Comparison of ENCODE assay signal across 8 cellular contexts in the genomic region with DNA sequence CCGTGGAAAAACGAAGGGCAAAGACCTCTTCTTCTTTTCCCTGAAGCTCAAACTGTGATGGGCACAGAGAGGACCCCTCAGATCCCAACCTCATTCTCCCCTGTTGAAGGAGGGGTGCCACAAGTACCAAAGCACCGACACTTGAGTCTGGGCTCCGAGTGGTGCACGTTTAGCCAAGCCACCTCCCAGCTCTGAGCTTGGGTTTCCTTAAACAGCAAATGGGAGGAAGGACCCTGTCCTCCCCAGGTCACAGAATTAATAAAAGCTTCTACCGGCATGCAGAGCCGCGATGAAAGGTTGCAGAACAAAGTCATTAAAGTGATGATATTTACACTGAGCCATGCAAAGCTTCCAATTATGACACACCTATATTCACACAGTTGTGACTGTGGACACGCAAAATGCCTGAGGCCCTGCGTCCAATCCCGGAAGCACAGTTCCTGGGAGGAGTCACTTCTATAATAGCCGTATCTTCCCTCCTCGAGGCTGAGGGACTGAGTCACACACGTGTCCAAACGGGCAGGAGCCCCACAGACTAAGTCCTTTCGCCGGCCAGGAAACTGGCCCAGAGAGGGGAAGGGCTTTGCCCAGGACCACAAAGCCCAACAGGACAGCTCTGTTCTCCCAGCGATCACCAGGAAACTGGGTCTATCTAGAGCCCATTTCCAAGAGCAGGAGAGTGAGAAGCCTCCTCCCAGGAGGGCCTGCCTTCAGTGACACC. TPM values are rescaled to one million over a fixed set of nuclear protein-coding genes. Genes with fewer than 3 reads are reported as not detected.
A peak's percentile ranks its signal among the peaks of the same experiment; 100 is the strongest.
DNase-seq lines count a peak whose midpoint lies in the region; ATAC-seq and TF ChIP-seq lines count a peak whose summit lies in the region.

No MANE protein-coding gene starts in this region.

- H3K36me3 ChIP-seq in duodenal mucosa (ENCODE audit: control insufficient read depth in 1 of 2, insufficient read depth in 2 of 2, low read length in 2 of 2) (no peaks in the 10 kb centered on the region), lung (ENCODE audit: control insufficient read depth in 2 of 2, insufficient read depth in 2 of 2, low read length in 2 of 2) (no peaks in the 10 kb centered on the region), thyroid gland (no peaks in the 10 kb centered on the region)

- H3K27ac ChIP-seq in duodenal mucosa (ENCODE audit: low read depth, low read length): peak overlapping the region; percentile 82
- H3K27ac ChIP-seq in lung (ENCODE audit: low read depth in 1 of 2, low read length in 1 of 2): peak overlapping the region; percentile 83 to 99
- peak overlapping the region; percentile 93 to 97 (median 97) for H3K27ac ChIP-seq in thyroid gland

- no peaks in the 10 kb centered on the region for H3K27me3 ChIP-seq in duodenal mucosa (ENCODE audit: control insufficient read depth in 1 of 2, insufficient read depth in 2 of 2, low read length in 2 of 2)
- no peaks in the 10 kb centered on the region for H3K27me3 ChIP-seq in lung (ENCODE audit: control insufficient read depth, insufficient read depth)
- H3K27me3 ChIP-seq in thyroid gland: no peaks in the 10 kb centered on the region

- H3K9me3 ChIP-seq in duodenal mucosa (ENCODE audit: control insufficient read depth in 1 of 2, low read length in 2 of 2) (no peaks in the 10 kb centered on the region), lung (ENCODE audit: control insufficient read depth in 2 of 2, insufficient read depth in 1 of 2, low read length in 1 of 2) (no peaks in the 10 kb centered on the region), thyroid gland (no peaks in the 10 kb centered on the region)

- ATAC-seq in lung (ENCODE audit: insufficient read depth, low FRiP score): peak; percentile 70

- peaks cover 0 to 2% (median 0%) of the 10 kb centered on the region in 7 donors for H3K9me3 Mint-ChIP-seq in CD14-positive monocyte

- DNase-seq in CD14-positive monocyte (ENCODE audit: low spot score): peak; percentile 85
- peak; percentile 82 for DNase-seq in HS-27A (ENCODE audit: low read depth)
- peak; percentile 91 for DNase-seq in SK-MEL-5 (ENCODE audit: low read depth, low spot score)
- peak; percentile 70 for DNase-seq in lung (ENCODE audit: low spot score)
- peak in 1 of 2 donors; percentile 28 for DNase-seq in thyroid gland
- no peak for DNase-seq in Ammon's horn (ENCODE audit: low spot score)
- DNase-seq in cerebellar nuclear complex (lab: John Stamatoyannopoulos, UW): no peak

- peak overlapping the region; percentile 73 to 89 (median 85) for H3K27ac Mint-ChIP-seq in CD14-positive monocyte

- WGBS in lung, 2 donors: 10 to 23% methylated on average over 18 of the region's 18 CpGs
- WGBS in thyroid gland, 2 donors: 48 to 52% methylated on average over 17 to 18 of the region's 18 CpGs

- no peak for TF ChIP-seq CTCF in CD14-positive monocyte (IDR thresholded peaks at IDR 0.05)
- TF ChIP-seq CTCF in lung (IDR thresholded peaks at IDR 0.05; ENCODE audit: control extremely low read depth, extremely low read depth): no peak
- TF ChIP-seq CTCF in thyroid gland (IDR thresholded peaks at IDR 0.05): no peak

- H3K4me1 ChIP-seq in duodenal mucosa (ENCODE audit: control insufficient read depth in 1 of 2, insufficient read depth in 2 of 2, low read length in 2 of 2): peaks cover 34% of the 10 kb centered on the region in 2 donors
- peaks cover 0 to 9% of the 10 kb centered on the region in 2 donors for H3K4me1 ChIP-seq in lung (ENCODE audit: control insufficient read depth in 2 of 2, insufficient read depth in 2 of 2, low read length in 2 of 2)
- H3K4me1 ChIP-seq in thyroid gland: peaks cover 26 to 30% of the 10 kb centered on the region in 2 donors

- H3K4me1 Mint-ChIP-seq in CD14-positive monocyte: peaks cover 50% of the 10 kb centered on the region

- intact Hi-C loops in CD14-positive monocyte (cut with micrococcal nuclease) (loop anchor here in 1 of 2 donors (5.0 kb wide), 1 partner anchor 34 kb away; no protein-coding TSS in a partner anchor), thyroid gland (cut with DNase I) (loop anchor here (5.0 kb wide), 2 partner anchors 46 to 116 kb away; partner anchors contain the start of genes MAFF and TMEM184B)

- TF ChIP-seq POLR2A in thyroid gland (IDR thresholded peaks at IDR 0.05): peak in 1 of 2 donors; percentile 15

- peaks cover 2% of the 10 kb centered on the region in 2 donors for H3K36me3 Mint-ChIP-seq in CD14-positive monocyte

- in situ Hi-C loops in SK-MEL-5 (cut with HindIII; ENCODE audit: low pct_unique_long_range_greater_than_20kb, low sequenced_read_pairs): no loop called here

- H3K4me3 ChIP-seq in duodenal mucosa (ENCODE audit: low read depth in 1 of 2, low read length in 2 of 2) (peak overlapping the region; percentile 70 to 71), lung (no peak overlapping the region), thyroid gland (replicated peaks in 1 of 3) (peak overlapping the region in 1 of 3 donors; percentile 32)

- H3K9ac ChIP-seq in duodenal mucosa (ENCODE audit: low read depth in 1 of 2, low read length in 2 of 2): peak overlapping the region; percentile 88 to 95

- peaks cover 13 to 21% (median 18%) of the 10 kb centered on the region in 3 donors for H3K27me3 Mint-ChIP-seq in CD14-positive monocyte (ENCODE audit: low read depth in 3 of 3)

- H3K4me3 Mint-ChIP-seq in CD14-positive monocyte: peak overlapping the region; percentile 79 to 87

RNA-seq across cellular contexts. Expression of gene CSNK1E, which starts 0.9 kb away (rescaled TPM):
- 1 to 10 TPM; 1.9 to 3.1 TPM for polyA plus RNA-seq in CD14-positive monocyte
- total RNA-seq in SK-MEL-5 (2014; rRNA removed; shearing (Covaris generic)): 117 and 120 TPM in 2 replicates
- 190 and 219 TPM in 2 replicates for polyA plus RNA-seq in SK-MEL-5 (2015; cell fraction: cytosol; rRNA removed)
- polyA plus RNA-seq in SK-MEL-5 (2015; cell fraction: nucleus; rRNA removed): 426 and 488 TPM in 2 replicates
- total RNA-seq in lung: 100 to 1,000 TPM; 118 to 121 TPM
- 100 to 1,000 TPM in 1 of 2 donors, 10 to 100 TPM in 1; 87.2 to 106 TPM for polyA plus RNA-seq in lung
- total RNA-seq in thyroid gland: 10 to 100 TPM; 53.2 to 98.4 (median 69.5) TPM

RNA-seq across cellular contexts. Expression of gene TMEM184B, which starts 45.3 kb away (rescaled TPM):
- polyA plus RNA-seq in CD14-positive monocyte (10 to 100 TPM in 1 of 2 donors, 1 to 10 TPM in 1; 7.4 to 10.6 TPM), lung (10 to 100 TPM; 26.3 to 39.9 TPM)
- total RNA-seq in SK-MEL-5 (2014; rRNA removed; shearing (Covaris generic)): 12.7 and 14.7 TPM in 2 replicates
- 109 and 114 TPM in 2 replicates for polyA plus RNA-seq in SK-MEL-5 (2015; cell fraction: cytosol; rRNA removed)
- polyA plus RNA-seq in SK-MEL-5 (2015; cell fraction: nucleus; rRNA removed): 39.1 and 65.5 TPM in 2 replicates
- total RNA-seq in lung (10 to 100 TPM; 39.9 to 82.4 TPM), thyroid gland (10 to 100 TPM; 42.9 to 92.2 (median 74.5) TPM)

Comparison
In these comparisons a context has a peak if more than half of its experiments do, and no peak if none do; other contexts are left out.
1. DNase-seq: peak in CD14-positive monocyte (single experiment), HS-27A (single experiment), SK-MEL-5 (single experiment) and lung (single experiment); none in Ammon's horn (single experiment) and cerebellar nuclear complex (0 of 2).
2. Peak in every context shown above with its lines, with median percentiles within 50 percentile points of each other: H3K27ac ChIP-seq.